In the genomic region with DNA sequence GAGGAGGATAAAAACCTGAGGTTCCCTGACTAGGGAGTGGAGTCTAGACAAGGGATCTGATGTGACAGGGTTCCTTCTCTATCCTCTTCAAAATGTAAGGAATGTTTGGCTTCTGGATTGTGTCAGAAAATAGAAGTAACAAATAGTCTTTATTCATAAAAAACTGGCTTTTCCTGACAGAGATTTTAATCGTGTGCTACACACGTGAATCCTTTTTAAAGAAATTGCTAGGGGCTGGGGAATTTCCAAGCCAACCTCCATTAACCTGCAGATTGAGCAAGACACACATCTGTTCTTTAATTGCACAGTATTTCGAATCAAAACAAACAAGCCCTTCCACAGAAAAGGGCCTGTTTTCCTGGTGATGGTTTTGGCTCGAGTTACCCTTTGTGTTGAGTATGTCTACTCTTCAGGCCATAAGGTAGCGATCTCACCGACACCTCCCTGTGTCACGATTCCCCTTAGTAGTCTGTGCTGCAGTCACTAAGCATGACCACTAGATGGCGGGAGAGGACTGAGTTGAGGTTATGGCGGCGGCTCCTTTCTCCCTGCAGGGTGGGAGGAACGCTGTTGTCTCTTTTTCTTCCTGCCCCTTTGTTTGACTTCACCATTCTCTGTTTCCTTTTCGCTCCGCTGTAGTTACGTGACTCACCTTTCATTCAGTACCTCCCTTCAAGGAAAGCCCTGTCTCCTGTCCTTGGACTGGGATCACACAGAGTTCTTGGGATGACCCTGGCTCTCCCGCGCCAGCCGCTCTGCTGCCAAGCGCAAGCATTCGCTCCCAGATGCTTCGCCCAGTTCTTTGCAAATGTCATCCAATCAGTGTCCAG, we compare ENCODE assay signal across 8 cellular contexts.
DNase-seq lines count a peak whose midpoint lies in the region; ATAC-seq and TF ChIP-seq lines count a peak whose summit lies in the region.

No MANE protein-coding gene starts in this region.

- TF ChIP-seq CTCF in AG09319 (IDR thresholded peaks at IDR 0.05; ENCODE audit: low read depth, low read length) (no peak; the same call in none of the 2 replicates), left lung (IDR thresholded peaks at IDR 0.05) (peak; percentile 91 to 93)

- ATAC-seq in GM18868 (IDR thresholded peaks at IDR 0.05; ENCODE audit: unreplicated experiment): peak; percentile 94
- ATAC-seq in HG03139 (IDR thresholded peaks at IDR 0.05; ENCODE audit: unreplicated experiment): peak; percentile 95
- ATAC-seq in left lung: peak; percentile 100

- H3K4me3 ChIP-seq in left lung: peak overlapping the region; percentile 8 to 10

- no peaks in the 10 kb centered on the region for H3K9me3 Mint-ChIP-seq in dendritic cell treated with granulocyte-macrophage colony-stimulating factor and Interleukin-4, amounts not matched to agents 40 ng/mL and 50 ng/mL, for 4 days

- no peaks in the 10 kb centered on the region for H3K9me3 ChIP-seq in left lung

- peak; percentile 27 for DNase-seq in AG09319 (ENCODE audit: extremely low read depth, low read depth)
- peak; percentile 91 for DNase-seq in NCI-H2227 (lab: John Stamatoyannopoulos, UW; ENCODE audit: unreplicated experiment)
- DNase-seq in activated CD4-positive, alpha-beta T cell treated with anti-CD3 and anti-CD28 coated beads for 4 hours: peak; percentile 77 to 82
- DNase-seq in left lung: peak; percentile 71 to 73
- peak; percentile 86 for DNase-seq in stimulated activated CD4-positive, alpha-beta T cell treated with anti-CD3 and anti-CD28 coated beads, Interleukin-4, amount 100 ng/mL, for 24 hours

- H3K27me3 Mint-ChIP-seq in dendritic cell treated with granulocyte-macrophage colony-stimulating factor and Interleukin-4, amounts not matched to agents 40 ng/mL and 50 ng/mL, for 4 days: peaks cover 16% of the 10 kb centered on the region

- H3K4me1 ChIP-seq in left lung: peaks cover 0 to 6% of the 10 kb centered on the region in 2 donors

- no peaks in the 10 kb centered on the region for H3K36me3 ChIP-seq in left lung

- H3K4me1 Mint-ChIP-seq in dendritic cell treated with granulocyte-macrophage colony-stimulating factor and Interleukin-4, amounts not matched to agents 40 ng/mL and 50 ng/mL, for 4 days (ENCODE audit: low read depth): peaks cover 21% of the 10 kb centered on the region

- peak overlapping the region; percentile 55 for H3K4me3 Mint-ChIP-seq in dendritic cell treated with granulocyte-macrophage colony-stimulating factor and Interleukin-4, amounts not matched to agents 40 ng/mL and 50 ng/mL, for 4 days

- no peaks in the 10 kb centered on the region for H3K27me3 ChIP-seq in left lung

- intact Hi-C loops in dendritic cell treated with granulocyte-macrophage colony-stimulating factor and Interleukin-4, amounts not matched to agents 40 ng/mL and 50 ng/mL, for 4 days (cut with micrococcal nuclease): loop anchor here (1.0 to 10.0 kb wide), 4 partner anchors 431 to 1185 kb away; a partner anchor contains a TSS
- intact Hi-C loops in left lung (cut with DNase I): loop anchor here in 1 of 2 donors (10.0 kb wide), 3 partner anchors 429 to 1189 kb away; no protein-coding TSS in a partner anchor

- H3K27ac ChIP-seq in left lung: no peak overlapping the region

- H3K27ac Mint-ChIP-seq in dendritic cell treated with granulocyte-macrophage colony-stimulating factor and Interleukin-4, amounts not matched to agents 40 ng/mL and 50 ng/mL, for 4 days: peak overlapping the region; percentile 50

- no peaks in the 10 kb centered on the region for H3K36me3 Mint-ChIP-seq in dendritic cell treated with granulocyte-macrophage colony-stimulating factor and Interleukin-4, amounts not matched to agents 40 ng/mL and 50 ng/mL, for 4 days (ENCODE audit: low read depth)

Comparison
In these comparisons a context has a peak if more than half of its experiments do, and no peak if none do; other contexts are left out.
1. DNase-seq: peak in every context shown above with its lines; median percentile 91 in NCI-H2227; 86 in stimulated activated CD4-positive, alpha-beta T cell treated with anti-CD3 and anti-CD28 coated beads, Interleukin-4, amount 100 ng/mL, for 24 hours; 80 in activated CD4-positive, alpha-beta T cell treated with anti-CD3 and anti-CD28 coated beads for 4 hours; 72 in left lung; 27 in AG09319.